3 cellular contexts compared by ENCODE assay signal in the genomic region with DNA sequence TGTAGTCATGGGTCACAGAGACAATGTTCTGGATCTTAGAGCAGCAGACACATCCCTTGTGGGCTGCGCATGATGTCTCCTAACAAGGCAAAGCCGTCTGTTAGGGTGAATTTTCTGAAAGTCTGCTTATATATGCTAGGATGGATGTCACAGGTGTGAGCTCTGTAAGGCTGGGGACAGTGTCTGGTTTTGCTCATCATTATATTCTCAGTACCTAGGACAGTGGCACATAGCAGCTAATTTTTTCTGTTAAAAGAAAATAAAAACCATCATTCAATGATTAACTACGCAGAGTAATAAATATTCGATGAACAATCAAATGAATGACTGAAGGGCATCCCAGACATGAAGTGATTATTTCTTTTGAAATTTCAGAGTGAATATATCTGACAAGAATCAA.
A peak's percentile ranks its signal among the peaks of the same experiment; 100 is the strongest.
TF ChIP-seq lines count a peak whose summit lies in the region.

No MANE protein-coding gene starts in this region.

TF ChIP-seq in A549, 52 proteins besides CTCF, POLR2A, EP300 and RAD21:
- TF ChIP-seq, protein P1, sequence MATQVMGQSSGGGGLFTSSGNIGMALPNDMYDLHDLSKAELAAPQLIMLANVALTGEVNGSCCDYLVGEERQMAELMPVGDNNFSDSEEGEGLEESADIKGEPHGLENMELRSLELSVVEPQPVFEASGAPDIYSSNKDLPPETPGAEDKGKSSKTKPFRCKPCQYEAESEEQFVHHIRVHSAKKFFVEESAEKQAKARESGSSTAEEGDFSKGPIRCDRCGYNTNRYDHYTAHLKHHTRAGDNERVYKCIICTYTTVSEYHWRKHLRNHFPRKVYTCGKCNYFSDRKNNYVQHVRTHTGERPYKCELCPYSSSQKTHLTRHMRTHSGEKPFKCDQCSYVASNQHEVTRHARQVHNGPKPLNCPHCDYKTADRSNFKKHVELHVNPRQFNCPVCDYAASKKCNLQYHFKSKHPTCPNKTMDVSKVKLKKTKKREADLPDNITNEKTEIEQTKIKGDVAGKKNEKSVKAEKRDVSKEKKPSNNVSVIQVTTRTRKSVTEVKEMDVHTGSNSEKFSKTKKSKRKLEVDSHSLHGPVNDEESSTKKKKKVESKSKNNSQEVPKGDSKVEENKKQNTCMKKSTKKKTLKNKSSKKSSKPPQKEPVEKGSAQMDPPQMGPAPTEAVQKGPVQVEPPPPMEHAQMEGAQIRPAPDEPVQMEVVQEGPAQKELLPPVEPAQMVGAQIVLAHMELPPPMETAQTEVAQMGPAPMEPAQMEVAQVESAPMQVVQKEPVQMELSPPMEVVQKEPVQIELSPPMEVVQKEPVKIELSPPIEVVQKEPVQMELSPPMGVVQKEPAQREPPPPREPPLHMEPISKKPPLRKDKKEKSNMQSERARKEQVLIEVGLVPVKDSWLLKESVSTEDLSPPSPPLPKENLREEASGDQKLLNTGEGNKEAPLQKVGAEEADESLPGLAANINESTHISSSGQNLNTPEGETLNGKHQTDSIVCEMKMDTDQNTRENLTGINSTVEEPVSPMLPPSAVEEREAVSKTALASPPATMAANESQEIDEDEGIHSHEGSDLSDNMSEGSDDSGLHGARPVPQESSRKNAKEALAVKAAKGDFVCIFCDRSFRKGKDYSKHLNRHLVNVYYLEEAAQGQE (IDR thresholded peaks at IDR 0.05) = peak; percentile 68; the same call in 1 of the 2 replicates
- TF ChIP-seq JUNB (IDR thresholded peaks at IDR 0.05) = no peak

TF ChIP-seq in Ishikawa, 13 proteins besides CTCF, POLR2A, EP300 and RAD21:
- TF ChIP-seq, protein P1 (IDR thresholded peaks at IDR 0.05; ENCODE audit: low read depth) = peak; percentile 72
- TF ChIP-seq, protein P2, sequence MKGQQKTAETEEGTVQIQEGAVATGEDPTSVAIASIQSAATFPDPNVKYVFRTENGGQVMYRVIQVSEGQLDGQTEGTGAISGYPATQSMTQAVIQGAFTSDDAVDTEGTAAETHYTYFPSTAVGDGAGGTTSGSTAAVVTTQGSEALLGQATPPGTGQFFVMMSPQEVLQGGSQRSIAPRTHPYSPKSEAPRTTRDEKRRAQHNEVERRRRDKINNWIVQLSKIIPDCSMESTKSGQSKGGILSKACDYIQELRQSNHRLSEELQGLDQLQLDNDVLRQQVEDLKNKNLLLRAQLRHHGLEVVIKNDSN (IDR thresholded peaks at IDR 0.05) = no peak
- no peak for TF ChIP-seq NFIC (IDR thresholded peaks at IDR 0.05)
- TF ChIP-seq TAF1 (IDR thresholded peaks at IDR 0.05; ENCODE audit: low read depth) = no peak
- TF ChIP-seq FOXM1 (IDR thresholded peaks at IDR 0.05; ENCODE audit: borderline replicate concordance, low read depth) = no peak
- TF ChIP-seq TEAD4 (IDR thresholded peaks at IDR 0.05) = no peak

TF ChIP-seq in GM12878, 131 proteins besides CTCF, POLR2A, EP300 and RAD21 (continued from another document):
- TF ChIP-seq, protein P1 (IDR thresholded peaks at IDR 0.05; ENCODE audit: low read depth, low read length) = 0 out of 2 replicates have a peak, but pooled peaks have one; percentile 15
- TF ChIP-seq, protein P3, sequence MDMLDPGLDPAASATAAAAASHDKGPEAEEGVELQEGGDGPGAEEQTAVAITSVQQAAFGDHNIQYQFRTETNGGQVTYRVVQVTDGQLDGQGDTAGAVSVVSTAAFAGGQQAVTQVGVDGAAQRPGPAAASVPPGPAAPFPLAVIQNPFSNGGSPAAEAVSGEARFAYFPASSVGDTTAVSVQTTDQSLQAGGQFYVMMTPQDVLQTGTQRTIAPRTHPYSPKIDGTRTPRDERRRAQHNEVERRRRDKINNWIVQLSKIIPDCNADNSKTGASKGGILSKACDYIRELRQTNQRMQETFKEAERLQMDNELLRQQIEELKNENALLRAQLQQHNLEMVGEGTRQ (IDR thresholded peaks at IDR 0.05; ENCODE audit: borderline replicate concordance, low read depth, low read length) = no peak
TF ChIP-seq in GM12878: peak in this region for 1.
